1 cellular context compared by ENCODE assay signal in the genomic region with DNA sequence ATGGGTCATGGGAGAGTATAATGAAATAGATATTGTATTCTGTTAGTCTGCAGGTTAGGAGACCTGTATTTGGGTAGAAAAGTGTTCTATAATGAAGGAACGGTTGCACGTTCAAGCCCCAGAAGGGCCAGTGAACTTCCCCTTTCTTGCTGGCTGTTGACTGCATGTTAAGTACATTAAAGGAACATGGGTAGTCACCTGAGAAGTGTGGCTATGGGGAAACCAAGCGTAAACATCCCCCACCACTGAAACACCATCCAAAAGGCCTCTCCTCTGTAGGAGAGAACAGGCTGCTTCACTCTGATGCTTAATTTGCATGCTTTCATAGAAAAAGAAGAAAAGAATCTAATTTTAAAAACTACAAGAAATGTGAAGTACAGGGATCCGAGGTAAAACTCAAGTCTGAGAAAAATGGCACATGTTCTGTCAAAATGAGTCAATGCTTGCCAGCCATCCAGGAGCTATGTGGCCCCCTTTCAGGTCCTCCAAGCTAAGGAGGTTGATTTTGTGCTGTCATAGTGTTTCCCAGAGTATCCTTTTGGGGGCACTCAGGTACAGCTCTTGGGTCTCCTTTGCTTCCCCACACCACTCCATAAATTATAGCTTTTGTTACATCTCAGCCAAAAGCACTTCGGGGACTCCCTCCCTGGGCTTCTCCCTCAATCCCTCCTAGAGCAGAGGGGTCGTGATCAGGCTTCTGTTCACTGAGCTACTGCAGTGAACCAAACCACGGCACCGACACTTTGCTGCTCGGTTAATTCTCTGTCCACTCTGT.
TF ChIP-seq lines count a peak whose summit lies in the region.

No MANE protein-coding gene starts in this region.

TF ChIP-seq in SK-N-SH, 30 proteins besides CTCF, POLR2A, EP300 and RAD21 (continued from another document):
- TF ChIP-seq, protein P1, sequence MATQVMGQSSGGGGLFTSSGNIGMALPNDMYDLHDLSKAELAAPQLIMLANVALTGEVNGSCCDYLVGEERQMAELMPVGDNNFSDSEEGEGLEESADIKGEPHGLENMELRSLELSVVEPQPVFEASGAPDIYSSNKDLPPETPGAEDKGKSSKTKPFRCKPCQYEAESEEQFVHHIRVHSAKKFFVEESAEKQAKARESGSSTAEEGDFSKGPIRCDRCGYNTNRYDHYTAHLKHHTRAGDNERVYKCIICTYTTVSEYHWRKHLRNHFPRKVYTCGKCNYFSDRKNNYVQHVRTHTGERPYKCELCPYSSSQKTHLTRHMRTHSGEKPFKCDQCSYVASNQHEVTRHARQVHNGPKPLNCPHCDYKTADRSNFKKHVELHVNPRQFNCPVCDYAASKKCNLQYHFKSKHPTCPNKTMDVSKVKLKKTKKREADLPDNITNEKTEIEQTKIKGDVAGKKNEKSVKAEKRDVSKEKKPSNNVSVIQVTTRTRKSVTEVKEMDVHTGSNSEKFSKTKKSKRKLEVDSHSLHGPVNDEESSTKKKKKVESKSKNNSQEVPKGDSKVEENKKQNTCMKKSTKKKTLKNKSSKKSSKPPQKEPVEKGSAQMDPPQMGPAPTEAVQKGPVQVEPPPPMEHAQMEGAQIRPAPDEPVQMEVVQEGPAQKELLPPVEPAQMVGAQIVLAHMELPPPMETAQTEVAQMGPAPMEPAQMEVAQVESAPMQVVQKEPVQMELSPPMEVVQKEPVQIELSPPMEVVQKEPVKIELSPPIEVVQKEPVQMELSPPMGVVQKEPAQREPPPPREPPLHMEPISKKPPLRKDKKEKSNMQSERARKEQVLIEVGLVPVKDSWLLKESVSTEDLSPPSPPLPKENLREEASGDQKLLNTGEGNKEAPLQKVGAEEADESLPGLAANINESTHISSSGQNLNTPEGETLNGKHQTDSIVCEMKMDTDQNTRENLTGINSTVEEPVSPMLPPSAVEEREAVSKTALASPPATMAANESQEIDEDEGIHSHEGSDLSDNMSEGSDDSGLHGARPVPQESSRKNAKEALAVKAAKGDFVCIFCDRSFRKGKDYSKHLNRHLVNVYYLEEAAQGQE (IDR thresholded peaks at IDR 0.05; ENCODE audit: low read depth, low read length): no peak
- no peak for TF ChIP-seq EZH2phosphoT487 (IDR thresholded peaks at IDR 0.05; ENCODE audit: borderline replicate concordance, low read depth)
- TF ChIP-seq, protein P2, sequence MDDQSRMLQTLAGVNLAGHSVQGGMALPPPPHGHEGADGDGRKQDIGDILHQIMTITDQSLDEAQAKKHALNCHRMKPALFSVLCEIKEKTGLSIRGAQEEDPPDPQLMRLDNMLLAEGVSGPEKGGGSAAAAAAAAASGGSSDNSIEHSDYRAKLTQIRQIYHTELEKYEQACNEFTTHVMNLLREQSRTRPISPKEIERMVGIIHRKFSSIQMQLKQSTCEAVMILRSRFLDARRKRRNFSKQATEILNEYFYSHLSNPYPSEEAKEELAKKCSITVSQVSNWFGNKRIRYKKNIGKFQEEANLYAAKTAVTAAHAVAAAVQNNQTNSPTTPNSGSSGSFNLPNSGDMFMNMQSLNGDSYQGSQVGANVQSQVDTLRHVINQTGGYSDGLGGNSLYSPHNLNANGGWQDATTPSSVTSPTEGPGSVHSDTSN (IDR thresholded peaks at IDR 0.05): no peak
- TF ChIP-seq JUND (IDR thresholded peaks at IDR 0.05): no peak
- no peak for TF ChIP-seq YY1 (IDR thresholded peaks at IDR 0.05; ENCODE audit: low read depth)
